ENCODE assay signal across 8 cellular contexts in the genomic region with DNA sequence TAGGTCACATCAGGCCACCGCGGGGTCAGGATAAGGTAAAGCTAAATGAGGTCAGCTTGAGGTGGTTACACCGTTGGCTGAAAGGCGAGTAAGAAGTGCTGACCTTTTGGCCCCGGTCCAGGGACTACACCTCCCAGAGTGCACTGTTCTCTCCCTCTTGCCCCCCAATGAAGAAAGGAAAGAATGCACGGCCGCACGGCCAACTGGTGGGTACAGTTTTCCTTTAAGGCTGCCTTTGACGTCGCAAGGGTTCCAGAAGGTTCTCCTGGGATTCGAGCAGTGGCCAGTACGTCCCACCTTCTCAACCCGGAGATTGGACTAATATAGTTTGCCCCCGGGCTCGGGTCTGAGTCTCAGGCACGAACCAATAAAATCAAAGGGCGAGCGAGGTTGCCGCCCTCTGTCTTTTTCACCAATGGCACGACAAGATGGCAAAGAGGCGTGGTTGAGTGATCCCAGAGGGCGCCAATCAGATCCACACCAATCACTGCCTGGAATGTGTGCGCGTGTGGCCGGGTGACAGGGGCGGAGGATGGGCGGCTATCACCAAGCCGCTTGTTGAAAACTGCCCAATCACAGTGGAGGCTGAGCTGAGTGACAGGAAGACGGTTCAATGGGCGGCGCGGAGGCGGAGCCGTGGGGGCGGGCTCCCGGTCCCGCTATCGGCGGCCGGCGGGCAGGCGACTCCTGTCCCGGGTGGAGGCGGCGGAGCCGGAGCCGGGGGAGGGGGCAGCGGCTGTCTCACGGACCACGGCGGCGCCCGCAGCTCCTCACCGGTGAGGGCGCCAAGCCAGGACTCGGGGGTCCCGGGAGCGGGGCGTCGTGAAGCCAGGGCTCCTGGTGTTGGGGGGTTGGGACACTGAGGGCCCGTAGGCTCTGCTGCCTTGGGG. TPM values are rescaled to one million over a fixed set of nuclear protein-coding genes. Genes with fewer than 3 reads are reported as not detected.
DNase-seq lines count a peak whose midpoint lies in the region; ATAC-seq and TF ChIP-seq lines count a peak whose summit lies in the region.

Gene DNAJB5 (plus strand): TSS at position 690 of the 890 bp plus-strand sequence. CDS start 886 bp downstream, outside the sequence.

- H3K4me3 Mint-ChIP-seq in HFFc6, result peak within 1 kb of the TSS; percentile 86

- peak within 1 kb of the TSS; percentile 94 for H2AFZ ChIP-seq in neuronal stem cell (ENCODE audit: low read length)

- peaks cover 14% of the 10 kb centered on the region for H3K36me3 Mint-ChIP-seq in HFFc6 (ENCODE audit: low read depth)

- H3K27ac ChIP-seq in gastroesophageal sphincter (peak within 1 kb of the TSS in 3 of 4 donors; percentile 76 to 99 (median 96)), neuronal stem cell (replicated peaks; ENCODE audit: low read length) (peak within 1 kb of the TSS; percentile 72), subcutaneous abdominal adipose tissue (ENCODE audit: low read depth, low read length) (peak within 1 kb of the TSS; percentile 79)

- peaks cover 8% of the 10 kb centered on the region for H3K27me3 Mint-ChIP-seq in HFFc6 (ENCODE audit: insufficient read depth)

- no peaks in the 10 kb centered on the region for H3K9me3 Mint-ChIP-seq in HFFc6

- peak within 1 kb of the TSS; percentile 98 for H3K4me2 ChIP-seq in neuronal stem cell (ENCODE audit: insufficient read depth, low read length, poor library complexity, severe bottlenecking)

- peak within 1 kb of the TSS; percentile 25 for H2BK5ac ChIP-seq in neuronal stem cell (ENCODE audit: low read length)

- peak; percentile 98 for TF ChIP-seq POLR2A in gastroesophageal sphincter (IDR thresholded peaks at IDR 0.05)

- H3K4me1 Mint-ChIP-seq in HFFc6 (ENCODE audit: low read depth), result peaks cover 67% of the 10 kb centered on the region

- H2BK120ac ChIP-seq in neuronal stem cell (ENCODE audit: low read depth, low read length), result no peak within 1 kb of the TSS

- peak within 1 kb of the TSS; percentile 44 for H2AK5ac ChIP-seq in neuronal stem cell (ENCODE audit: low read depth, low read length)

- peak within 1 kb of the TSS; percentile 89 for H3K27ac Mint-ChIP-seq in HFFc6

- H3K9me3 ChIP-seq in gastroesophageal sphincter, result no peaks in the 10 kb centered on the region
- no peaks in the 10 kb centered on the region for H3K9me3 ChIP-seq in neuronal stem cell (replicated peaks in 1 of 2; ENCODE audit: control insufficient read depth in 2 of 2, insufficient read depth in 1 of 2, low read depth in 1 of 2, low read length in 2 of 2)
- no peaks in the 10 kb centered on the region for H3K9me3 ChIP-seq in subcutaneous abdominal adipose tissue (ENCODE audit: control insufficient read depth in 5 of 5, low read length in 5 of 5)

- H4K8ac ChIP-seq in neuronal stem cell (ENCODE audit: low read depth, low read length), result no peak within 1 kb of the TSS

- H3K9ac ChIP-seq in neuronal stem cell (ENCODE audit: low read depth, low read length, poor library complexity) (peak within 1 kb of the TSS; percentile 86), subcutaneous abdominal adipose tissue (ENCODE audit: low read length in 5 of 5) (peak within 1 kb of the TSS; percentile 68 to 86 (median 82))

- no peaks in the 10 kb centered on the region for H3K36me3 ChIP-seq in gastroesophageal sphincter
- H3K36me3 ChIP-seq in neuronal stem cell (replicated peaks in 1 of 2; ENCODE audit: control insufficient read depth in 2 of 2, insufficient read depth in 2 of 2, low read length in 2 of 2), result peaks cover 0 to 9% of the 10 kb centered on the region in 2 donors
- H3K36me3 ChIP-seq in subcutaneous abdominal adipose tissue (ENCODE audit: control insufficient read depth in 5 of 5, insufficient read depth in 5 of 5, low read length in 5 of 5), result no peaks in the 10 kb centered on the region

- H3K14ac ChIP-seq in neuronal stem cell (ENCODE audit: low read length), result peak within 1 kb of the TSS; percentile 91

- peak within 1 kb of the TSS; percentile 60 for H2BK12ac ChIP-seq in neuronal stem cell (ENCODE audit: low read length)

- no peak within 1 kb of the TSS for H3K4ac ChIP-seq in neuronal stem cell (ENCODE audit: low read length)

- TF ChIP-seq CTCF in HFFc6 (IDR thresholded peaks at IDR 0.05) (no peak; the same call in 1 of the 2 replicates), gastroesophageal sphincter (IDR thresholded peaks at IDR 0.05) (no peak)

- WGBS in gastroesophageal sphincter (ENCODE audit: low coverage in 1 of 2), 2 donors, result 0% methylated on average over 8 of the region's 61 CpGs; no CpG with 5 or more reads in 1 of the 2 donors
- no CpG with 5 or more reads among the region's 61 CpGs for WGBS in neuronal stem cell (ENCODE audit: extremely low coverage in 2 of 2, insufficient read length in 2 of 2, insufficient replicate concordance in 1 of 2), 2 donors

- peak within 1 kb of the TSS; percentile 88 for H2BK15ac ChIP-seq in neuronal stem cell (ENCODE audit: low read length)

- H3K18ac ChIP-seq in neuronal stem cell (ENCODE audit: low read length), result peak within 1 kb of the TSS; percentile 98

- H3K27me3 ChIP-seq in gastroesophageal sphincter (no peaks in the 10 kb centered on the region), neuronal stem cell (ENCODE audit: control insufficient read depth in 3 of 3, insufficient read depth in 3 of 3, low read depth in 1 of 3, low read length in 3 of 3) (no peaks in the 10 kb centered on the region), subcutaneous abdominal adipose tissue (ENCODE audit: control insufficient read depth in 5 of 5, insufficient read depth in 4 of 5, low read length in 5 of 5) (no peaks in the 10 kb centered on the region)

- DNase-seq in GM04504 (ENCODE audit: low read depth) (peak; percentile 100), HFFc6 (peak; percentile 100), NAMALWA (ENCODE audit: low spot score) (peak; percentile 99), SK-N-DZ (ENCODE audit: low spot score) (peak; percentile 100), neuronal stem cell (ENCODE audit: low spot score) (peak; percentile 99)
- DNase-seq in activated naive CD4-positive, alpha-beta T cell treated with anti-CD3 and anti-CD28 coated beads, Interleukin-2, amount 50 U/mL, for 16 hours, result peak; percentile 97

- peak; percentile 92 for ATAC-seq in gastroesophageal sphincter

- H3K4me3 ChIP-seq in gastroesophageal sphincter, result peak within 1 kb of the TSS; percentile 47 to 96
- H3K4me3 ChIP-seq in neuronal stem cell (ENCODE audit: low read length in 2 of 2), result peak within 1 kb of the TSS; percentile 71 to 94
- H3K4me3 ChIP-seq in subcutaneous abdominal adipose tissue (ENCODE audit: low read depth in 1 of 5, low read length in 5 of 5), result peak within 1 kb of the TSS; percentile 85 to 97 (median 89)

- no peak within 1 kb of the TSS for H4K91ac ChIP-seq in neuronal stem cell (ENCODE audit: low read depth, low read length, poor library complexity)

- TF ChIP-seq EP300 in gastroesophageal sphincter (IDR thresholded peaks at IDR 0.05), result no peak

- peak within 1 kb of the TSS; percentile 61 for H3K23ac ChIP-seq in neuronal stem cell (ENCODE audit: low read depth, low read length, poor library complexity)

- H3K79me1 ChIP-seq in neuronal stem cell (ENCODE audit: low read depth, low read length), result no peaks in the 10 kb centered on the region

- H3K4me1 ChIP-seq in gastroesophageal sphincter (peaks cover 8 to 30% (median 10%) of the 10 kb centered on the region in 3 donors), neuronal stem cell (ENCODE audit: control insufficient read depth in 2 of 2, insufficient read depth in 1 of 2, low read depth in 1 of 2, low read length in 2 of 2) (peaks cover 30 to 39% of the 10 kb centered on the region in 2 donors), subcutaneous abdominal adipose tissue (ENCODE audit: control insufficient read depth in 5 of 5, insufficient read depth in 5 of 5, low read length in 5 of 5) (peaks cover 16 to 58% (median 47%) of the 10 kb centered on the region in 5 donors)

RNA-seq across cellular contexts. Expression of gene DNAJB5, which starts in this region (rescaled TPM):
- 10 to 100 TPM; 12.2 to 19.9 (median 16.3) TPM for total RNA-seq in HFFc6 (2021; fragmentation: NEBNext Ultra II Directional; extraction: Animal tissue kit (Norgen Biotek cat#: 25700))
- polyA plus RNA-seq in SK-N-DZ (2014; cell fraction: cytosol; rRNA removed), result 20.8 and 20.9 TPM in 2 replicates
- 10.5 and 15.5 TPM in 2 replicates for polyA plus RNA-seq in SK-N-DZ (2014; cell fraction: nucleus; rRNA removed)
- 100 to 1,000 TPM in 2 of 4 donors, 10 to 100 TPM in 2; 46.8 to 125 (median 96.8) TPM for total RNA-seq in gastroesophageal sphincter
- 41.4 TPM for polyA plus RNA-seq in neuronal stem cell (2013, experiment 1 of 2)
- polyA plus RNA-seq in neuronal stem cell (2013, experiment 2 of 2), result 40.8 TPM

Comparison
In these comparisons a context has a peak if more than half of its experiments do, and no peak if none do; other contexts are left out.
1. Peak in every context shown above with its lines: DNase-seq, ATAC-seq, H3K4me3 ChIP-seq and H3K27ac ChIP-seq.